9 cellular contexts compared by ENCODE assay signal in genomic region chr1:204077979-204078696, GRCh38. TPM values are rescaled to one million over a fixed set of nuclear protein-coding genes. Genes with fewer than 3 reads are reported as not detected.
DNase-seq lines count a peak whose midpoint lies in the region; ATAC-seq and TF ChIP-seq lines count a peak whose summit lies in the region.
"Had no signal": no experiment of that assay in that cellular context is flagged by ENCODE, and none has a peak within 500 bp of the region (broad histone marks: within the 10 kb centered on the region; RNA-seq: fewer than 3 reads in every experiment).

No MANE protein-coding gene starts in this region.

- TF ChIP-seq CTCF in osteoblast (IDR thresholded peaks at IDR 0.05; ENCODE audit: extremely low read depth, low read depth, low read length): no peak

- peak overlapping the region; percentile 17 for H3K4me3 ChIP-seq in osteoblast (ENCODE audit: insufficient read depth, low read length)

- DNase-seq in NCI-H526 treated with DMSO at 0.1 percent for 48 hours (lab: John Stamatoyannopoulos, UW) (peak; percentile 89), osteoblast (ENCODE audit: insufficient read length, low spot score, missing footprints) (peak; percentile 76), foreskin melanocyte (no peak), mucosa of gallbladder (ENCODE audit: low spot score) (no peak)
- DNase-seq: DMS 273 treated with DMSO at 0.1 percent for 48 hours had no signal

- H3K27me3 ChIP-seq in osteoblast (ENCODE audit: insufficient read depth, low read length): no peaks in the 10 kb centered on the region

- ATAC-seq in esophagus mucosa (peak; percentile 50), HG02642 (IDR thresholded peaks at IDR 0.05; ENCODE audit: poor library complexity, unreplicated experiment) (no peak), HG03039 (IDR thresholded peaks at IDR 0.05; ENCODE audit: unreplicated experiment) (no peak)

- H3K9ac ChIP-seq in ES-I3 (ENCODE audit: low read depth, low read length): peak overlapping the region; percentile 33

- H3K36me3 ChIP-seq in ES-I3 (ENCODE audit: insufficient read depth, low read length) (no peaks in the 10 kb centered on the region), osteoblast (ENCODE audit: insufficient read depth, low read length) (no peaks in the 10 kb centered on the region)

- H2AFZ ChIP-seq in osteoblast (ENCODE audit: low read length): peak overlapping the region; percentile 80

- H3K27ac ChIP-seq in osteoblast (ENCODE audit: low read depth, low read length): peak overlapping the region; percentile 41

- H3K4me1 ChIP-seq in ES-I3 (ENCODE audit: insufficient read depth, low read length): peaks cover 41% of the 10 kb centered on the region
- peaks cover 29% of the 10 kb centered on the region for H3K4me1 ChIP-seq in osteoblast (ENCODE audit: insufficient read depth, low read length)

- peak overlapping the region; percentile 48 for H3K4me2 ChIP-seq in osteoblast (ENCODE audit: insufficient read depth, low read length)

- H3K9me3 ChIP-seq in ES-I3 (ENCODE audit: control insufficient read depth, insufficient read depth, low read length): no peaks in the 10 kb centered on the region
- no peaks in the 10 kb centered on the region for H3K9me3 ChIP-seq in osteoblast (ENCODE audit: low read depth, low read length)

- H4K20me1 ChIP-seq in osteoblast (ENCODE audit: insufficient read depth, low read length): peaks cover 12% of the 10 kb centered on the region

- peaks cover 41% of the 10 kb centered on the region for H3K79me2 ChIP-seq in osteoblast (ENCODE audit: insufficient read depth, low read length)

RNA-seq across cellular contexts. Expression of gene SOX13, which starts 5.2 kb away (rescaled TPM):
- 10.4 TPM for total RNA-seq in esophagus mucosa
- 6.8 and 9.0 TPM in 2 replicates for total RNA-seq in osteoblast
- total RNA-seq in mucosa of gallbladder: 76.3 TPM

Comparison
In these comparisons a context has a peak if more than half of its experiments do, and no peak if none do; other contexts are left out.
1. DNase-seq: peak in NCI-H526 treated with DMSO at 0.1 percent for 48 hours (single experiment) and osteoblast (single experiment); none in foreskin melanocyte (single experiment) and mucosa of gallbladder (single experiment).